In genomic region chr1:94527447-94528031, GRCh38 we compare ENCODE assay signal across 11 cellular contexts. TPM values are rescaled to one million over a fixed set of nuclear protein-coding genes. Genes with fewer than 3 reads are reported as not detected.
DNase-seq lines count a peak whose midpoint lies in the region; ATAC-seq and TF ChIP-seq lines count a peak whose summit lies in the region.
"Had no signal": no experiment of that assay in that cellular context is flagged by ENCODE, and none has a peak within 500 bp of the region (broad histone marks: within the 10 kb centered on the region; RNA-seq: fewer than 3 reads in every experiment).

No MANE protein-coding gene starts in this region.

- ATAC-seq in HG03095 (IDR thresholded peaks at IDR 0.05; ENCODE audit: unreplicated experiment), result no peak

- POLR2A ChIA-PET in A673 (lab: Charles Lee; ENCODE audit: low non-redundant PET), result no interaction called here

- TF ChIP-seq CTCF in A673 (conservative IDR thresholded peaks at IDR 0.05; ENCODE audit: low read depth, low read length) (no peak), LNCaP clone FGC (IDR thresholded peaks at IDR 0.05; ENCODE audit: control insufficient read depth, extremely low read depth, insufficient read depth) (peak; percentile 15; the same call in 1 of the 2 replicates)

- H3K4me1 ChIP-seq in A673 (ENCODE audit: insufficient read depth, low read length, poor library complexity, severe bottlenecking), result no peaks in the 10 kb centered on the region
- H3K4me1 ChIP-seq: BLaER1 had no signal

- no peaks in the 10 kb centered on the region for H3K27me3 ChIP-seq in A673 (replicated peaks; ENCODE audit: insufficient read depth, low read depth, low read length, poor library complexity)
- H3K27me3 ChIP-seq: BLaER1 had no signal

- no peaks in the 10 kb centered on the region for H3K36me3 ChIP-seq in A673 (ENCODE audit: insufficient read depth, low read length, poor library complexity, severe bottlenecking)
- H3K36me3 ChIP-seq: BLaER1, thoracic aorta had no signal

- BruUV-seq in A673 (replicated peaks; lab: Mats Ljungman, UMichigan), result no TSS peak

- H3K27ac Mint-ChIP-seq in T-helper 2 cell treated with Interferon-gamma antibody and Interleukin-4, amounts not matched to agents 5 μg/mL and 100 μg/mL, for 36 hours, result no peak overlapping the region

- H3K4me3 ChIP-seq in A673 (ENCODE audit: low read depth, low read length, poor library complexity, severe bottlenecking) (no peak overlapping the region), LNCaP clone FGC (ENCODE audit: low read depth, low read length) (no peak overlapping the region)
- H3K4me3 ChIP-seq: BLaER1, thoracic aorta had no signal

- DNase-seq in A673 (ENCODE audit: low spot score) (peak; percentile 10), LNCaP clone FGC (ENCODE audit: low read depth) (no peak), amniotic epithelial cell (ENCODE audit: low read depth) (peak; percentile 79), iPS-NIHi7 (ENCODE audit: extremely low spot score) (peak; percentile 25), germinal center (ENCODE audit: low spot score) (no peak)
- no peak for DNase-seq in T-helper 2 cell treated with Interferon-gamma antibody and Interleukin-4, amounts not matched to agents 5 μg/mL and 100 μg/mL, for 36 hours (ENCODE audit: low spot score)
- no peak for DNase-seq in stimulated activated CD4-positive, alpha-beta T cell treated with anti-CD3 and anti-CD28 coated beads, Interleukin-4, amount 100 ng/mL, for 24 hours
- DNase-seq: foreskin fibroblast had no signal

- H3K9me3 ChIP-seq in A673 (ENCODE audit: low read depth, low read length, poor library complexity, severe bottlenecking), result no peaks in the 10 kb centered on the region
- H3K9me3 ChIP-seq: BLaER1, thoracic aorta had no signal

- peaks cover 11% of the 10 kb centered on the region for H3K27me3 Mint-ChIP-seq in T-helper 2 cell treated with Interferon-gamma antibody and Interleukin-4, amounts not matched to agents 5 μg/mL and 100 μg/mL, for 36 hours (ENCODE audit: low read depth)

- H3K4me3 Mint-ChIP-seq in T-helper 2 cell treated with Interferon-gamma antibody and Interleukin-4, amounts not matched to agents 5 μg/mL and 100 μg/mL, for 36 hours, result no peak overlapping the region

- intact Hi-C loops in A673 (cut with micrococcal nuclease; ENCODE audit: unreplicated experiment), result no loop called here

- H3K36me3 Mint-ChIP-seq in T-helper 2 cell treated with Interferon-gamma antibody and Interleukin-4, amounts not matched to agents 5 μg/mL and 100 μg/mL, for 36 hours (ENCODE audit: low read depth), result no peaks in the 10 kb centered on the region

- H3K27ac ChIP-seq in A673 (ENCODE audit: low read depth, low read length, poor library complexity, severe bottlenecking), result no peak overlapping the region
- H3K27ac ChIP-seq: BLaER1, thoracic aorta had no signal

- H3K9me3 Mint-ChIP-seq in T-helper 2 cell treated with Interferon-gamma antibody and Interleukin-4, amounts not matched to agents 5 μg/mL and 100 μg/mL, for 36 hours, result no peaks in the 10 kb centered on the region

- no peaks in the 10 kb centered on the region for H3K4me1 Mint-ChIP-seq in T-helper 2 cell treated with Interferon-gamma antibody and Interleukin-4, amounts not matched to agents 5 μg/mL and 100 μg/mL, for 36 hours (ENCODE audit: low read depth)

- CTCF ChIA-PET in A673 (lab: Charles Lee), result interaction anchor here (0.6 kb wide), 1 partner anchor 10 kb away, joined by 3 read pairs; no protein-coding TSS in a partner anchor

RNA-seq across cellular contexts. Expression of gene F3, which starts 14.0 kb away (rescaled TPM):
- total RNA-seq in A673 (2021), result 5.6 and 6.5 TPM in 2 replicates

Comparison
In these comparisons a context has a peak if more than half of its experiments do, and no peak if none do; other contexts are left out.
1. DNase-seq: peak in A673 (single experiment), amniotic epithelial cell (single experiment) and iPS-NIHi7 (single experiment); none in LNCaP clone FGC (single experiment), T-helper 2 cell treated with Interferon-gamma antibody and Interleukin-4, amounts not matched to agents 5 μg/mL and 100 μg/mL, for 36 hours (single experiment), germinal center (single experiment) and stimulated activated CD4-positive, alpha-beta T cell treated with anti-CD3 and anti-CD28 coated beads, Interleukin-4, amount 100 ng/mL, for 24 hours (single experiment).